14 cellular contexts compared by ENCODE assay signal in the genomic region with DNA sequence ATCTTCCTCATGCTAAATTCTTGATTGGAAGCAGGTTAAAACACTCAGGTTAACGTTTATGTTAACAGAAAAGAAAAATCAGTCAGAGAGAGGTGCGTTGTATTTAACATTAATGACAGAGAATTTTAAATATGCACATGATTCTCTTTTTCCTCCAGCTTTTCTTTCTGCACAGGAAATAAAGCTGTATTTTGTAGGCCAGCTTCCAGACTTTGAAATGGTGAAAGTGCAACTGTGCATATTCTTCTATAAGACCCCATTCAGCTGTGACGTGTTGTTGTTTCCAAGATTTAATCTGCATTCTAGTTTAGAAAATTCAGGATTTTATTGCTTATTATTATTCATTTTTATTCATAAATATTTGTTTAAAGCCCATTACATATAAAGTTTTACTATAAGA. TPM values are rescaled to one million over a fixed set of nuclear protein-coding genes. Genes with fewer than 3 reads are reported as not detected.
DNase-seq lines count a peak whose midpoint lies in the region; ATAC-seq, FAIRE-seq and TF ChIP-seq lines count a peak whose summit lies in the region.
"Had no signal": no experiment of that assay in that cellular context is flagged by ENCODE, and none has a peak within 500 bp of the region (broad histone marks: within the 10 kb centered on the region; RNA-seq: fewer than 3 reads in every experiment).

No MANE protein-coding gene starts in this region.

- peaks cover 100% of the 10 kb centered on the region for H3K4me1 ChIP-seq in OCI-LY1 (ENCODE audit: insufficient read depth, low read length, severe bottlenecking)
- peaks cover 16% of the 10 kb centered on the region for H3K4me1 ChIP-seq in stomach smooth muscle (ENCODE audit: control insufficient read depth, insufficient read depth, low read length)
- H3K4me1 ChIP-seq in kidney (ENCODE audit: control insufficient read depth in 1 of 2, insufficient read depth in 1 of 2, low read depth in 1 of 2, low read length in 2 of 2), result peaks cover 20 to 32% of the 10 kb centered on the region in 2 donors

- H3K27me3 Mint-ChIP-seq in activated T-cell treated with anti-CD3 and anti-CD28 coated beads, Interleukin-2, amount 50 U/mL, for 72 hours (ENCODE audit: low read depth), result no peaks in the 10 kb centered on the region
- H3K27me3 Mint-ChIP-seq in effector memory CD8-positive, alpha-beta T cell, result no peaks in the 10 kb centered on the region

- H3K4me1 Mint-ChIP-seq in activated T-cell treated with anti-CD3 and anti-CD28 coated beads, Interleukin-2, amount 50 U/mL, for 72 hours (ENCODE audit: low read depth), result peaks cover 93% of the 10 kb centered on the region
- peaks cover 53 to 70% of the 10 kb centered on the region in 2 donors for H3K4me1 Mint-ChIP-seq in effector memory CD8-positive, alpha-beta T cell (ENCODE audit: low read depth in 2 of 2)

- intact Hi-C loops in kidney (cut with DNase I), result no loop called here

- H3K9ac ChIP-seq in OCI-LY1 (ENCODE audit: low read length), result peak overlapping the region; percentile 2; the same call in 1 of the 2 replicates
- no peak overlapping the region for H3K9ac ChIP-seq in stomach smooth muscle (ENCODE audit: low read length in 2 of 2)
- no peak overlapping the region for H3K9ac ChIP-seq in kidney (ENCODE audit: low read length in 2 of 2)

- TF ChIP-seq CTCF in OCI-LY1 (IDR thresholded peaks at IDR 0.05; ENCODE audit: low read length) (no peak), kidney (IDR thresholded peaks at IDR 0.05; ENCODE audit: borderline replicate concordance, extremely low read depth, insufficient read depth) (no peak)

- H3K79me2 ChIP-seq in OCI-LY1 (ENCODE audit: insufficient read depth, low read length), result peaks cover 100% of the 10 kb centered on the region

- peak overlapping the region; percentile 43 for H3K4me3 ChIP-seq in OCI-LY1 (ENCODE audit: low read depth, low read length, poor library complexity, severe bottlenecking)
- no peak overlapping the region for H3K4me3 ChIP-seq in stomach smooth muscle (ENCODE audit: low read length in 2 of 2)
- H3K4me3 ChIP-seq in kidney (ENCODE audit: low read length in 2 of 2), result no peak overlapping the region
- H3K4me3 ChIP-seq: skin epidermis had no signal

- H3K36me3 ChIP-seq in OCI-LY1 (ENCODE audit: insufficient read depth, low read length), result peaks cover 14% of the 10 kb centered on the region; the same call in 1 of the 2 replicates
- H3K36me3 ChIP-seq in stomach smooth muscle (ENCODE audit: control insufficient read depth in 2 of 2, insufficient read depth in 2 of 2, low read length in 2 of 2), result no peaks in the 10 kb centered on the region
- no peaks in the 10 kb centered on the region for H3K36me3 ChIP-seq in kidney (ENCODE audit: control insufficient read depth in 1 of 2, insufficient read depth in 2 of 2, low read length in 2 of 2)

- peak overlapping the region; percentile 66 to 81 for H3K4me3 Mint-ChIP-seq in activated T-cell treated with anti-CD3 and anti-CD28 coated beads, Interleukin-2, amount 50 U/mL, for 72 hours
- peak overlapping the region; percentile 47 to 68 for H3K4me3 Mint-ChIP-seq in effector memory CD8-positive, alpha-beta T cell
- H3K4me3 Mint-ChIP-seq: H9 had no signal

- no peaks in the 10 kb centered on the region for H3K9me2 ChIP-seq in OCI-LY1 (ENCODE audit: low read depth, low read length)

- H3K27ac ChIP-seq in OCI-LY1 (ENCODE audit: low read depth, low read length, poor library complexity, severe bottlenecking), result peak overlapping the region; percentile 53
- peak overlapping the region; percentile 1 for H3K27ac ChIP-seq in stomach smooth muscle (ENCODE audit: low read length)
- H3K27ac ChIP-seq in kidney (ENCODE audit: low read depth in 2 of 2, low read length in 2 of 2), result no peak overlapping the region

- peak overlapping the region; percentile 92 for H3K27ac Mint-ChIP-seq in activated T-cell treated with anti-CD3 and anti-CD28 coated beads, Interleukin-2, amount 50 U/mL, for 72 hours
- H3K27ac Mint-ChIP-seq in effector memory CD8-positive, alpha-beta T cell, result peak overlapping the region; percentile 77 to 85

- H3K36me3 Mint-ChIP-seq in activated T-cell treated with anti-CD3 and anti-CD28 coated beads, Interleukin-2, amount 50 U/mL, for 72 hours (ENCODE audit: insufficient read depth in 2 of 2), result no peaks in the 10 kb centered on the region
- peaks cover 42% of the 10 kb centered on the region for H3K36me3 Mint-ChIP-seq in effector memory CD8-positive, alpha-beta T cell (ENCODE audit: insufficient read depth)

- H3K27me3 ChIP-seq in OCI-LY1 (ENCODE audit: insufficient read depth, low read length), result no peaks in the 10 kb centered on the region
- H3K27me3 ChIP-seq in stomach smooth muscle (ENCODE audit: control insufficient read depth in 1 of 2, insufficient read depth in 2 of 2, low read length in 2 of 2), result no peaks in the 10 kb centered on the region

- 0 out of 2 replicates have a peak, but pooled peaks cover 6% of the 10 kb centered on the region for H3F3A ChIP-seq in OCI-LY1 (ENCODE audit: insufficient read depth, low read length)

- no peaks in the 10 kb centered on the region for H3K9me3 Mint-ChIP-seq in activated T-cell treated with anti-CD3 and anti-CD28 coated beads, Interleukin-2, amount 50 U/mL, for 72 hours
- H3K9me3 Mint-ChIP-seq in effector memory CD8-positive, alpha-beta T cell, result no peaks in the 10 kb centered on the region
- H3K9me3 Mint-ChIP-seq: H9 had no signal

- no peaks in the 10 kb centered on the region for H3K9me3 ChIP-seq in OCI-LY1 (ENCODE audit: low read length)
- H3K9me3 ChIP-seq in stomach smooth muscle (ENCODE audit: control insufficient read depth in 2 of 2, low read length in 2 of 2), result no peaks in the 10 kb centered on the region
- no peaks in the 10 kb centered on the region for H3K9me3 ChIP-seq in kidney (ENCODE audit: control insufficient read depth in 1 of 2, low read length in 2 of 2)

- H2AFZ ChIP-seq in OCI-LY1 (ENCODE audit: low read length), result no peak overlapping the region

- no peak for DNase-seq in activated T-cell treated with anti-CD3 and anti-CD28 coated beads, Interleukin-2, amount 50 U/mL, for 72 hours
- DNase-seq in activated T-cell treated with anti-CD3 and anti-CD28 coated beads, Interleukin-2, amount 50 U/mL, for 48 hours, result no peak
- DNase-seq in effector memory CD8-positive, alpha-beta T cell, result no peak
- DNase-seq in SKM-1 treated with dmso at 0.1 percent for 144 hours (lab: John Stamatoyannopoulos, UW; ENCODE audit: unreplicated experiment) (no peak), kidney (no peak)
- DNase-seq: DMS79, H9, NCI-H1417 treated with DMSO at 0.1 percent for 48 hours, NCI-H510A had no signal

- peak overlapping the region; percentile 59 for H3K4me2 ChIP-seq in OCI-LY1 (ENCODE audit: low read length)

- peaks cover 12% of the 10 kb centered on the region; the same call in 1 of the 2 replicates for H4K20me1 ChIP-seq in OCI-LY1 (ENCODE audit: insufficient read depth, low read length)

- ATAC-seq in activated T-cell treated with anti-CD3 and anti-CD28 coated beads, Interleukin-2, amount 50 U/mL, for 72 hours (replicated peaks in 1 of 2), result no peak
- ATAC-seq in effector memory CD8-positive, alpha-beta T cell (replicated peaks), result no peak
- no peak for ATAC-seq in GM21717 (IDR thresholded peaks at IDR 0.05; ENCODE audit: unreplicated experiment)

- FAIRE-seq in kidney (lab: Jason Lieb, UNC), result no peak
- FAIRE-seq: TTC549 had no signal

RNA-seq across cellular contexts. Expression of a gene that starts 11.8 kb away (rescaled TPM):
- 100 to 1,000 TPM; 299 to 323 TPM for total RNA-seq in activated T-cell treated with anti-CD3 and anti-CD28 coated beads, Interleukin-2, amount 50 U/mL, for 72 hours
- total RNA-seq in kidney, result 167 TPM
- 22.0 TPM for polyA plus RNA-seq in kidney (ENCODE audit: insufficient read depth, low read depth, low replicate concordance)

Comparison
In these comparisons a context has a peak if more than half of its experiments do, and no peak if none do; other contexts are left out.
1. H3K27ac ChIP-seq: peak in OCI-LY1 (single experiment) and stomach smooth muscle (single experiment); none in kidney (0 of 2).